Comparison of ENCODE assay signal across 1 cellular context in genomic region chr5:157555031-157555640, GRCh38.
TF ChIP-seq lines count a peak whose summit lies in the region.

No MANE protein-coding gene starts in this region.

TF ChIP-seq in liver, 16 proteins besides CTCF, POLR2A, EP300 and RAD21 (continued from another document):
- peak; percentile 26 for TF ChIP-seq FOXA1 (IDR thresholded peaks at IDR 0.05)
- peak in 1 of 2 donors; percentile 76 for TF ChIP-seq JUND (IDR thresholded peaks at IDR 0.05)
- TF ChIP-seq RXRA (IDR thresholded peaks at IDR 0.05), result peak; percentile 96 to 97
- TF ChIP-seq REST (IDR thresholded peaks at IDR 0.05), result peak; percentile 32
- peak; percentile 65 for TF ChIP-seq YY1 (IDR thresholded peaks at IDR 0.05)
